11 cellular contexts compared by ENCODE assay signal in genomic region chr6:66054967-66055366, GRCh38.
"Had no signal": no experiment of that assay in that cellular context is flagged by ENCODE, and none has a peak within 500 bp of the region (broad histone marks: within the 10 kb centered on the region; RNA-seq: fewer than 3 reads in every experiment).

No MANE protein-coding gene starts in this region.

- DNase-seq: GM23248, GOT3, H7, H9, HCEC 1CT, HFFc6 had no signal

- H3K4me3 ChIP-seq: GM23248, GM23338, HAP-1 had no signal

- H3K9ac ChIP-seq: GM23248 had no signal

- FAIRE-seq: H1, H54 had no signal

- H3K9me3 ChIP-seq: HAP-1 had no signal

- H2AFZ ChIP-seq: GM23248, GM23338 had no signal

- H3K36me3 ChIP-seq: HAP-1 had no signal

- ATAC-seq: GM23338, HCT116 had no signal

- H3K4me2 ChIP-seq: GM23338 had no signal

- H3K27ac ChIP-seq: GM23248 had no signal

- H3K4me1 ChIP-seq: HAP-1 had no signal
